ENCODE assay signal across 8 cellular contexts in the genomic region with DNA sequence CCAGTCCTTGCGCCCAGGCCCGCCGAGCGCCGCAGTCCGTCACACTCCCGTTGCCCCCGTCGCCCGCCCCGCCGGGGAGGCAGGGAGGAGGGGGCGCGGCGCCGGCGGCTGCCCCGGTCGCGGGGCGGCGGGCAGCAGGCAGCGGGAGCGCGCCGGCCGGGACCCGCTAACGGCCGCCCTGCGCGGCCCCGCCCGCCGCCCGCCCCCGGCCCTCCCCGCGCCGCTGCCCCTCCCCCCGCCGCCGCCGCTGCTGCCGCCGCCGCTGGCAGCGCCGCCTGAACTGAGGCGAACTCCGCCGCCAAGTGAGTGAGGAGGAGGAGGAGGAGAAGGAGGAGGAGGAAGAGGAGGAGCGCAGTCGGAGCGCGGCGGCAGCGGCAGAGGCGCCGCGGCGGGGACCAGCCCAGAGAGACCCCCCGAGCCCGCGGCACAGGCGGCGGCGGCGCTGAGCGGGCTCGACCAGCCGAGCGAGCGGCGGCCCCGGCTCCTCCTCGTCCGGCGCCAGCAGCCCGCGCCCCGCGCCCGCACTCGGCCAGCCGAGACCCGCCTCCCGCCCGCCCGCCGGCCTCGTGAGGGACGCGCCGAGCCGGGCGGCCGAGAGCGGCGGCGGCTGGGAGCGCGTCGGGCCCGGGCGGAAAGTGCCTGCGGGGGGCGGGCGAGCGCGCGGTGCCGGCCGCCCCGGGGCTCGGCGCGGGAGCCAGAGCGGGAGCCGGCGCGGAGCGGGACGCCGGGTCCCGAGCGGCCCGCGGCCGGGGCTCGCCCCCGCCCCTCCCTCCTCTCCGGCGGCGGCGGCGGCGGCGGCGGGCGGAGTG. TPM values are rescaled to one million over a fixed set of nuclear protein-coding genes. Genes with fewer than 3 reads are reported as not detected.
DNase-seq lines count a peak whose midpoint lies in the region; ATAC-seq and TF ChIP-seq lines count a peak whose summit lies in the region.

A gene (plus strand): TSS at position 352 of the 809 bp plus-strand sequence. CDS start 476 bp downstream, outside the sequence.

- peak; percentile 82 for DNase-seq in AG20443 (ENCODE audit: low spot score)
- peak; percentile 76 for DNase-seq in activated T-helper 1 cell treated with anti-CD3 and anti-CD28 coated beads, Interleukin-12 subunit alpha, Interleukin-12 subunit beta, Interleukin-2, Interleukin-4 antibody, amounts not matched to agents 30 ng/mL and 10 ng/mL and 1 ng/mL, durations not matched to agents 14 hours and 24 hours and 36 hours (ENCODE audit: low spot score)
- peak; percentile 69 for DNase-seq in fibroblast of mammary gland (ENCODE audit: low read depth)
- peak; percentile 87 for DNase-seq in natural killer cell treated with Interleukin-12 subunit alpha and Interleukin-12 subunit beta and Interleukin-15 and Interleukin-18, amount 100 ng/mL, for 72 hours (ENCODE audit: low spot score)
- DNase-seq in stimulated activated naive CD4-positive, alpha-beta T cell treated with Interleukin-2 at 50 U/mL for 16 hours (lab: John Stamatoyannopoulos, UW), result peak; percentile 78

- peak within 1 kb of the TSS; percentile 92 for H3K27ac Mint-ChIP-seq in activated T-helper 1 cell treated with anti-CD3 and anti-CD28 coated beads, Interleukin-12 subunit alpha, Interleukin-12 subunit beta, Interleukin-2, Interleukin-4 antibody, amounts not matched to agents 30 ng/mL and 10 ng/mL and 1 ng/mL, durations not matched to agents 14 hours and 24 hours and 36 hours
- peak within 1 kb of the TSS; percentile 94 to 96 for H3K27ac Mint-ChIP-seq in natural killer cell treated with Interleukin-12 subunit alpha and Interleukin-12 subunit beta and Interleukin-15 and Interleukin-18, amount 100 ng/mL, for 72 hours

- H3K27me3 Mint-ChIP-seq in activated T-helper 1 cell treated with anti-CD3 and anti-CD28 coated beads, Interleukin-12 subunit alpha, Interleukin-12 subunit beta, Interleukin-2, Interleukin-4 antibody, amounts not matched to agents 30 ng/mL and 10 ng/mL and 1 ng/mL, durations not matched to agents 14 hours and 24 hours and 36 hours (ENCODE audit: insufficient read depth), result peaks cover 3% of the 10 kb centered on the region
- peaks cover 6 to 9% of the 10 kb centered on the region in 2 donors for H3K27me3 Mint-ChIP-seq in natural killer cell treated with Interleukin-12 subunit alpha and Interleukin-12 subunit beta and Interleukin-15 and Interleukin-18, amount 100 ng/mL, for 72 hours

- no peak for TF ChIP-seq CTCF in fibroblast of mammary gland (conservative IDR thresholded peaks at IDR 0.05; ENCODE audit: control insufficient read depth, insufficient read depth, low read depth, low read length)

- H3K4me1 Mint-ChIP-seq in activated T-helper 1 cell treated with anti-CD3 and anti-CD28 coated beads, Interleukin-12 subunit alpha, Interleukin-12 subunit beta, Interleukin-2, Interleukin-4 antibody, amounts not matched to agents 30 ng/mL and 10 ng/mL and 1 ng/mL, durations not matched to agents 14 hours and 24 hours and 36 hours (ENCODE audit: low read depth), result peaks cover 52% of the 10 kb centered on the region
- H3K4me1 Mint-ChIP-seq in natural killer cell treated with Interleukin-12 subunit alpha and Interleukin-12 subunit beta and Interleukin-15 and Interleukin-18, amount 100 ng/mL, for 72 hours (ENCODE audit: low read depth in 2 of 2), result peaks cover 42 to 48% of the 10 kb centered on the region in 2 donors

- intact Hi-C loops in activated T-helper 1 cell treated with anti-CD3 and anti-CD28 coated beads, Interleukin-12 subunit alpha, Interleukin-12 subunit beta, Interleukin-2, Interleukin-4 antibody, amounts not matched to agents 30 ng/mL and 10 ng/mL and 1 ng/mL, durations not matched to agents 14 hours and 24 hours and 36 hours (cut with micrococcal nuclease), result loop anchor here (5.0 kb wide), 2 partner anchors 338 to 1232 kb away; no protein-coding TSS in a partner anchor

- peak within 1 kb of the TSS; percentile 77 for H3K4me3 ChIP-seq in fibroblast of mammary gland (ENCODE audit: control insufficient read depth, low read depth, low read length)

- H3K9me3 Mint-ChIP-seq in activated T-helper 1 cell treated with anti-CD3 and anti-CD28 coated beads, Interleukin-12 subunit alpha, Interleukin-12 subunit beta, Interleukin-2, Interleukin-4 antibody, amounts not matched to agents 30 ng/mL and 10 ng/mL and 1 ng/mL, durations not matched to agents 14 hours and 24 hours and 36 hours, result no peaks in the 10 kb centered on the region
- no peaks in the 10 kb centered on the region for H3K9me3 Mint-ChIP-seq in natural killer cell treated with Interleukin-12 subunit alpha and Interleukin-12 subunit beta and Interleukin-15 and Interleukin-18, amount 100 ng/mL, for 72 hours

- peak within 1 kb of the TSS; percentile 80 for H3K4me3 Mint-ChIP-seq in activated T-helper 1 cell treated with anti-CD3 and anti-CD28 coated beads, Interleukin-12 subunit alpha, Interleukin-12 subunit beta, Interleukin-2, Interleukin-4 antibody, amounts not matched to agents 30 ng/mL and 10 ng/mL and 1 ng/mL, durations not matched to agents 14 hours and 24 hours and 36 hours
- peak within 1 kb of the TSS; percentile 97 for H3K4me3 Mint-ChIP-seq in natural killer cell treated with Interleukin-12 subunit alpha and Interleukin-12 subunit beta and Interleukin-15 and Interleukin-18, amount 100 ng/mL, for 72 hours

- peak; percentile 31 for ATAC-seq in GM19043 (IDR thresholded peaks at IDR 0.05; ENCODE audit: low read depth, unreplicated experiment)
- ATAC-seq in HG03342 (IDR thresholded peaks at IDR 0.05; ENCODE audit: unreplicated experiment), result peak; percentile 32
- ATAC-seq in natural killer cell treated with Interleukin-12 subunit alpha and Interleukin-12 subunit beta and Interleukin-15 and Interleukin-18, amount 100 ng/mL, for 72 hours, result peak; percentile 69 to 80

- H3K36me3 Mint-ChIP-seq in activated T-helper 1 cell treated with anti-CD3 and anti-CD28 coated beads, Interleukin-12 subunit alpha, Interleukin-12 subunit beta, Interleukin-2, Interleukin-4 antibody, amounts not matched to agents 30 ng/mL and 10 ng/mL and 1 ng/mL, durations not matched to agents 14 hours and 24 hours and 36 hours (ENCODE audit: low read depth), result no peaks in the 10 kb centered on the region
- H3K36me3 Mint-ChIP-seq in natural killer cell treated with Interleukin-12 subunit alpha and Interleukin-12 subunit beta and Interleukin-15 and Interleukin-18, amount 100 ng/mL, for 72 hours, result peaks cover 9% of the 10 kb centered on the region

TF ChIP-seq in PFSK-1, 5 proteins besides CTCF, POLR2A, EP300 and RAD21:
- TF ChIP-seq POLR2AphosphoS5 (IDR thresholded peaks at IDR 0.05; ENCODE audit: low read depth, low read length) (peak; percentile 53), FOXP2 (optimal IDR thresholded peaks at IDR 0.05; ENCODE audit: borderline replicate concordance, extremely low read depth, extremely low read length, insufficient read depth) (no peak), TAF1 (IDR thresholded peaks at IDR 0.05; ENCODE audit: borderline replicate concordance, insufficient read depth, low read length) (peak; percentile 63; the same call in 1 of the 2 replicates)
TF ChIP-seq in PFSK-1: peak in this region for 2.

RNA-seq across cellular contexts. Expression of the gene that starts here (rescaled TPM):
- 76.0 TPM for polyA plus RNA-seq in PFSK-1 (2012; ENCODE audit: insufficient read length, low read depth)
- total RNA-seq in activated T-helper 1 cell treated with anti-CD3 and anti-CD28 coated beads, Interleukin-12 subunit alpha, Interleukin-12 subunit beta, Interleukin-2, Interleukin-4 antibody, amounts not matched to agents 30 ng/mL and 10 ng/mL and 1 ng/mL, durations not matched to agents 14 hours and 24 hours and 36 hours, result 71.1 and 72.5 TPM in 2 replicates
- total RNA-seq in natural killer cell treated with Interleukin-12 subunit alpha and Interleukin-12 subunit beta and Interleukin-15 and Interleukin-18, amount 100 ng/mL, for 72 hours, result 100 to 1,000 TPM in 1 of 2 donors, 10 to 100 TPM in 1; 91.8 to 123 TPM

Comparison
In these comparisons a context has a peak if more than half of its experiments do, and no peak if none do; other contexts are left out.
1. Peak in every context shown above with its lines: DNase-seq, ATAC-seq and H3K4me3 ChIP-seq.